ENCODE assay signal across 18 cellular contexts in the genomic region with DNA sequence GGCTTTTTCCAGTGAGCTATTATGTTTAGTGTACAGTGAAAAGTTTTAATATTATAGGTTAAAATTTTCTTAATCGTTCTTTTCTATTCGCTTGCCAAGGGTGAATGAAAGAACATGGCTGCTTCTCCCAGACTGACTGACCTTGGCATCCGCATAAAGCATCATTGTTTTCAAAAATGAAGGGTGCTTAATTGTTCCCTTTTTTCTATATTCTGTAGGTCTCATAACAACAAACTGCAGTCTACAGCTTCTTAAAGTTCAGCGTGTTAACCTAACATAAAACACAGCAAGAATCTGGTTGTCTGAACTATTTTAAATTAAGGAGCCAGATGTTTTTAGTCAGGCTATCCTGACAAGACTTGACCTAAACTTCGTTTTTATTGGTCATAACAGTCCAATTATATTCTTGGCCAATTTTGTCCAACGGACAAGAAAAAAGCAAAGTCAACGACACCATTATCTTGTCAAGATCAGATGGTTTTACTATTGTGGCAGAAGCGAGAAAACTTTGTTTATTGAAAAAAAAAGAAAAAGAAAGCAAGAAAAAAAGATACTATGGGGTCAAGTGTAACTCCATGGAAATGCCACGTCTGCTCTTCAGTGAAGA. TPM values are rescaled to one million over a fixed set of nuclear protein-coding genes. Genes with fewer than 3 reads are reported as not detected.
DNase-seq lines count a peak whose midpoint lies in the region; ATAC-seq and TF ChIP-seq lines count a peak whose summit lies in the region.
"Had no signal": no experiment of that assay in that cellular context is flagged by ENCODE, and none has a peak within 500 bp of the region (broad histone marks: within the 10 kb centered on the region; RNA-seq: fewer than 3 reads in every experiment).

No MANE protein-coding gene starts in this region.

- no peak for TF ChIP-seq POLR2A in vagina (IDR thresholded peaks at IDR 0.05)

- ATAC-seq in natural killer cell, result no peak
- no peak for ATAC-seq in natural killer cell treated with Interleukin-12 subunit alpha and Interleukin-12 subunit beta and Interleukin-15 and Interleukin-18, amount 100 ng/mL, for 72 hours
- ATAC-seq in GM21367 (IDR thresholded peaks at IDR 0.05; ENCODE audit: unreplicated experiment), result no peak

- H3K4me3 Mint-ChIP-seq in natural killer cell (no peak overlapping the region), nephron (peak overlapping the region in 1 of 3 experiments; percentile 32), chondrocyte (ENCODE audit: unreplicated experiment) (no peak overlapping the region)
- no peak overlapping the region for H3K4me3 Mint-ChIP-seq in natural killer cell treated with Interleukin-12 subunit alpha and Interleukin-12 subunit beta and Interleukin-15 and Interleukin-18, amount 100 ng/mL, for 72 hours
- H3K4me3 Mint-ChIP-seq: CD4-positive, alpha-beta memory T cell had no signal

- peaks cover 24% of the 10 kb centered on the region for H3K4me1 ChIP-seq in vagina

- intact Hi-C loops in natural killer cell (cut with micrococcal nuclease), result no loop called here
- intact Hi-C loops in vagina (cut with DNase I), result no loop called here

- no peaks in the 10 kb centered on the region for H3K27me3 ChIP-seq in vagina
- H3K27me3 ChIP-seq: BE2C had no signal

- H3K4me1 Mint-ChIP-seq in natural killer cell (peaks cover 4 to 9% of the 10 kb centered on the region in 2 donors), nephron (peaks cover 6% of the 10 kb centered on the region), chondrocyte (ENCODE audit: low read depth) (peaks cover 8% of the 10 kb centered on the region)
- H3K4me1 Mint-ChIP-seq in natural killer cell treated with Interleukin-12 subunit alpha and Interleukin-12 subunit beta and Interleukin-15 and Interleukin-18, amount 100 ng/mL, for 72 hours (ENCODE audit: low read depth in 2 of 2), result no peaks in the 10 kb centered on the region
- H3K4me1 Mint-ChIP-seq: CD4-positive, alpha-beta memory T cell had no signal

- H3K9me3 ChIP-seq in vagina, result no peaks in the 10 kb centered on the region
- H3K9me3 ChIP-seq: BE2C had no signal

- peak overlapping the region; percentile 33 for H3K27ac ChIP-seq in vagina

- H3K27me3 Mint-ChIP-seq in natural killer cell (ENCODE audit: low read depth in 2 of 2) (no peaks in the 10 kb centered on the region), nephron (ENCODE audit: low read depth) (no peaks in the 10 kb centered on the region), chondrocyte (ENCODE audit: low read depth) (no peaks in the 10 kb centered on the region)
- H3K27me3 Mint-ChIP-seq in natural killer cell treated with Interleukin-12 subunit alpha and Interleukin-12 subunit beta and Interleukin-15 and Interleukin-18, amount 100 ng/mL, for 72 hours, result no peaks in the 10 kb centered on the region
- H3K27me3 Mint-ChIP-seq: CD4-positive, alpha-beta memory T cell had no signal

- H3K27ac Mint-ChIP-seq in natural killer cell (peak overlapping the region; percentile 38 to 45), nephron (peak overlapping the region; percentile 86 to 94 (median 87)), chondrocyte (ENCODE audit: unreplicated experiment) (no peak overlapping the region)
- H3K27ac Mint-ChIP-seq in natural killer cell treated with Interleukin-12 subunit alpha and Interleukin-12 subunit beta and Interleukin-15 and Interleukin-18, amount 100 ng/mL, for 72 hours, result no peak overlapping the region
- H3K27ac Mint-ChIP-seq: CD4-positive, alpha-beta memory T cell had no signal

- H3K4me3 ChIP-seq in fibroblast of villous mesenchyme (ENCODE audit: low read depth, low read length) (no peak overlapping the region), vagina (no peak overlapping the region)

- DNase-seq in natural killer cell (no peak), fibroblast of villous mesenchyme (ENCODE audit: low read depth) (peak; percentile 85), vagina (ENCODE audit: extremely low spot score in 2 of 2) (no peak), chondrocyte (ENCODE audit: low spot score) (no peak), SHP77 (lab: John Stamatoyannopoulos, UW) (no peak)
- no peak for DNase-seq in natural killer cell treated with Interleukin-12 subunit alpha and Interleukin-12 subunit beta and Interleukin-15 and Interleukin-18, amount 100 ng/mL, for 72 hours (ENCODE audit: low spot score)
- DNase-seq: BE2C; CD4-positive, alpha-beta memory T cell; DMS153; GF-D8; KBM-7; NCI-H1105; NCI-H1694; NCI-H510A; NCI-H774; SIG-M5 had no signal

- H3K9me3 Mint-ChIP-seq in natural killer cell (no peaks in the 10 kb centered on the region), nephron (no peaks in the 10 kb centered on the region), chondrocyte (ENCODE audit: low read depth) (no peaks in the 10 kb centered on the region)
- H3K9me3 Mint-ChIP-seq in natural killer cell treated with Interleukin-12 subunit alpha and Interleukin-12 subunit beta and Interleukin-15 and Interleukin-18, amount 100 ng/mL, for 72 hours, result no peaks in the 10 kb centered on the region
- H3K9me3 Mint-ChIP-seq: CD4-positive, alpha-beta memory T cell had no signal

- no peak for TF ChIP-seq CTCF in natural killer cell (IDR thresholded peaks at IDR 0.05)
- no peak for TF ChIP-seq CTCF in fibroblast of villous mesenchyme (IDR thresholded peaks at IDR 0.05; ENCODE audit: insufficient read depth, low read depth, low read length)
- no peak for TF ChIP-seq CTCF in nephron (IDR thresholded peaks at IDR 0.05; ENCODE audit: unreplicated experiment in 3 of 3)
- no peak for TF ChIP-seq CTCF in vagina (IDR thresholded peaks at IDR 0.05)
- TF ChIP-seq CTCF in chondrocyte (IDR thresholded peaks at IDR 0.05), result no peak

- H3K36me3 ChIP-seq in vagina, result no peaks in the 10 kb centered on the region

- H3K36me3 Mint-ChIP-seq in natural killer cell, result no peaks in the 10 kb centered on the region
- H3K36me3 Mint-ChIP-seq in natural killer cell treated with Interleukin-12 subunit alpha and Interleukin-12 subunit beta and Interleukin-15 and Interleukin-18, amount 100 ng/mL, for 72 hours, result no peaks in the 10 kb centered on the region
- H3K36me3 Mint-ChIP-seq in nephron (ENCODE audit: low read depth), result peaks cover 35% of the 10 kb centered on the region
- H3K36me3 Mint-ChIP-seq in chondrocyte (ENCODE audit: low read depth), result peaks cover 5% of the 10 kb centered on the region

RNA-seq across cellular contexts. Expression of gene C17orf58, which starts 14.1 kb away (rescaled TPM):
- total RNA-seq in natural killer cell (1 to 10 TPM; 4.3 to 5.8 (median 4.6) TPM), fibroblast of villous mesenchyme (10.6 and 12.5 TPM in 2 replicates), vagina (9.8 TPM), chondrocyte (9.1 to 11.0 TPM (median 10.9 TPM) in 3 replicates)
- total RNA-seq in natural killer cell treated with Interleukin-12 subunit alpha and Interleukin-12 subunit beta and Interleukin-15 and Interleukin-18, amount 100 ng/mL, for 72 hours, result 10 to 100 TPM; 19.2 to 24.6 TPM

RNA-seq across cellular contexts. Expression of gene KPNA2, which starts 53.4 kb away (rescaled TPM):
- total RNA-seq in natural killer cell, result 10 to 100 TPM; 45.1 to 52.8 (median 49.3) TPM
- 100 to 1,000 TPM; 172 to 218 TPM for total RNA-seq in natural killer cell treated with Interleukin-12 subunit alpha and Interleukin-12 subunit beta and Interleukin-15 and Interleukin-18, amount 100 ng/mL, for 72 hours
- 115 and 229 TPM in 2 replicates for total RNA-seq in fibroblast of villous mesenchyme
- 29.7 TPM for total RNA-seq in vagina
- 92.5 to 95.4 TPM (median 93.4 TPM) in 3 replicates for total RNA-seq in chondrocyte

Comparison
In these comparisons a context has a peak if more than half of its experiments do, and no peak if none do; other contexts are left out.
1. H3K27ac Mint-ChIP-seq: peak in natural killer cell (2 of 2) and nephron (3 of 3); none in natural killer cell treated with Interleukin-12 subunit alpha and Interleukin-12 subunit beta and Interleukin-15 and Interleukin-18, amount 100 ng/mL, for 72 hours (0 of 2) and chondrocyte (single experiment).